In genomic region chr10:110044681-110045080, GRCh38 we compare ENCODE assay signal across 25 cellular contexts.
"Had no signal": no experiment of that assay in that cellular context is flagged by ENCODE, and none has a peak within 500 bp of the region (broad histone marks: within the 10 kb centered on the region; RNA-seq: fewer than 3 reads in every experiment).

No MANE protein-coding gene starts in this region.

- H3K4me3 Mint-ChIP-seq: activated CD8-positive, alpha-beta memory T cell treated with anti-CD3 and anti-CD28 coated beads, Interleukin-2, amount 10 ng/mL, durations not matched to agents 7 days and 5 days; neural progenitor cell; stimulated activated naive CD8-positive, alpha-beta T cell treated with anti-CD3 and anti-CD28 coated beads, Interleukin-15, amount 100 ng/mL, for 72 hours had no signal

- H3K27ac Mint-ChIP-seq: activated CD8-positive, alpha-beta memory T cell treated with anti-CD3 and anti-CD28 coated beads, Interleukin-2, amount 10 ng/mL, durations not matched to agents 7 days and 5 days; neural progenitor cell; stimulated activated naive CD8-positive, alpha-beta T cell treated with anti-CD3 and anti-CD28 coated beads, Interleukin-15, amount 100 ng/mL, for 72 hours had no signal

- DNase-seq: activated CD4-positive, alpha-beta T cell treated with anti-CD3 and anti-CD28 coated beads for 1 hour; activated CD4-positive, alpha-beta T cell treated with anti-CD3 and anti-CD28 coated beads, Interleukin-2, amount 50 U/mL, for 48 hours; activated CD8-positive, alpha-beta memory T cell treated with anti-CD3 and anti-CD28 coated beads, Interleukin-2, amount 10 ng/mL, durations not matched to agents 7 days and 5 days; activated effector memory CD4-positive, alpha-beta T cell treated with anti-CD3 and anti-CD28 coated beads, Interleukin-2, amount 50 U/mL, for 16 hours; cerebellar nuclear complex; dermis blood vessel endothelial cell; effector memory CD4-positive, alpha-beta T cell; heart left ventricle; left ventricle myocardium inferior; mammary epithelial cell; midbrain; right cardiac atrium; stimulated activated CD4-positive, alpha-beta T cell treated with anti-CD3 and anti-CD28 coated beads, Interleukin-2, amount 100 ng/mL, for 48 hours; stimulated activated naive CD8-positive, alpha-beta T cell treated with anti-CD3 and anti-CD28 coated beads, Interleukin-15, amount 100 ng/mL, for 72 hours; T-helper 2 cell; transverse colon; uterus had no signal

- H3K27me3 Mint-ChIP-seq: activated CD8-positive, alpha-beta memory T cell treated with anti-CD3 and anti-CD28 coated beads, Interleukin-2, amount 10 ng/mL, durations not matched to agents 7 days and 5 days; stimulated activated naive CD8-positive, alpha-beta T cell treated with anti-CD3 and anti-CD28 coated beads, Interleukin-15, amount 100 ng/mL, for 72 hours had no signal

- ATAC-seq: activated CD8-positive, alpha-beta memory T cell treated with anti-CD3 and anti-CD28 coated beads, Interleukin-2, amount 10 ng/mL, durations not matched to agents 7 days and 5 days; gastroesophageal sphincter; heart left ventricle; right cardiac atrium; stimulated activated naive CD8-positive, alpha-beta T cell treated with anti-CD3 and anti-CD28 coated beads, Interleukin-15, amount 100 ng/mL, for 72 hours had no signal

- H3K4me1 Mint-ChIP-seq: neural progenitor cell had no signal

- H3K4me3 ChIP-seq: ascending aorta, breast epithelium, esophagus muscularis mucosa, gastroesophageal sphincter, heart left ventricle, left ventricle myocardium inferior, neural progenitor cell, prostate gland, skin epidermis, suprapubic skin, transverse colon, uterus had no signal
